In the genomic region with DNA sequence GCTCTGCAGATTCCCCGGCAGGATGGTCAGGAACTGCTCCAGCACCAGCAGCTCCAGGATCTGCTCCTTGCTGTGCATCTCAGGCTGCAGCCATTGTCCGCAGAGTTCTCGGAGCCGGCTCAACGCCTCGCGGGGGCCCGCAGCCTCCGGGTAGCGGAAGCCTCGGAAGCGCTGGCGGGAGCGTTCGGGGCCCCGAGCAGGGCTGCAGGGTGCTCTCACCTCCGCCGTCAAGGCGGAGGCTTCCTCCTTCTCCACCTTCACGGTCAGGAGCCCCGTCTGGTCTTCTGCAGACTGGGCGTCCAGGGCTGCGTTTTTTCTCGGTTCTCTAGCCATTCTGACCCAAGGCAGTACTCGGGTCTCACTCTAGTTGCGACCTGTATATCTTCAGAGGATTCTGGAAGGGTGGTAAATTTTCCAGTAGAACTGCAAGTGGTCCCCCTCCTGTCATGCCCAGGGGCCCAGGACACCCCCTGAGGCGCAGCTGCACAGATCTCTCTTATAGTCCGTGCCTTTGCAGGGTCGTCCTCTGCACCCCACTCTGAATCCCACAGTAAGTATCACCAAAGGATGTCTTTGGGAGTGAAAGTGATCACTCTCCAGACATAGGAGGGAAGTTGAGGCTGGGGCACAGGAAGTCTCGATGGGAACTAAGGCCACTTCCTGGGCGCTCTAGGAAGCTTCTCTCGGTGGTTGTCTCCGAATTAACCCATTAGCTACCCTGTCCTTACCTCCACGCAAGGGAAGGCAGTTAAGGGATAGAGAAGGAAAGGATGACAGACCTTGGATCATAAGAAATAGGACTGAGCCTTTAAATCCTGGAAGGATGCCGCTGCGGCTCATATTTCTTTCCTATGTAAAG, we compare ENCODE assay signal across 7 cellular contexts.
DNase-seq lines count a peak whose midpoint lies in the region; ATAC-seq and TF ChIP-seq lines count a peak whose summit lies in the region.

A gene (minus strand): TSS at position 622 of the 859 bp plus-strand sequence. CDS start 289 bp downstream, at position 333.

- peak within 1 kb of the TSS; percentile 33 for H3K27ac ChIP-seq in WERI-Rb-1

- peak within 1 kb of the TSS; percentile 79 for H3K4me3 ChIP-seq in WERI-Rb-1 (ENCODE audit: low read depth, low read length)
- peak within 1 kb of the TSS; percentile 81 to 85 for H3K4me3 ChIP-seq in cardiac fibroblast (replicated peaks in 1 of 2; ENCODE audit: low read depth in 2 of 2, low read length in 2 of 2)

- TF ChIP-seq CTCF in WERI-Rb-1 (IDR thresholded peaks at IDR 0.05; ENCODE audit: low read depth, low read length), result no peak
- TF ChIP-seq CTCF in cardiac fibroblast (IDR thresholded peaks at IDR 0.05; ENCODE audit: low read depth, low read length), result no peak

- H3K27me3 ChIP-seq in WERI-Rb-1 (ENCODE audit: insufficient read depth, low read depth, severe bottlenecking), result no peaks in the 10 kb centered on the region

- DNase-seq in NCI-H2196 (lab: John Stamatoyannopoulos, UW; ENCODE audit: unreplicated experiment) (peak; percentile 85), WERI-Rb-1 (peak; percentile 98), cardiac fibroblast (ENCODE audit: low read depth in 2 of 2) (peak; percentile 95), inferior parietal cortex (ENCODE audit: extremely low spot score) (peak; percentile 95), smooth muscle cell of the brain vasculature (ENCODE audit: low read depth, low spot score) (peak; percentile 69)

- H3K36me3 ChIP-seq in WERI-Rb-1, result peaks cover 15% of the 10 kb centered on the region

- H3K9me3 ChIP-seq in WERI-Rb-1 (ENCODE audit: severe bottlenecking), result no peaks in the 10 kb centered on the region

- peak; percentile 91 for ATAC-seq in GM18511 (IDR thresholded peaks at IDR 0.05; ENCODE audit: unreplicated experiment)
- ATAC-seq in HG03064 (IDR thresholded peaks at IDR 0.05; ENCODE audit: low read depth, unreplicated experiment), result peak; percentile 77

Comparison
In these comparisons a context has a peak if more than half of its experiments do, and no peak if none do; other contexts are left out.
1. Peak in every context shown above with its lines: DNase-seq, ATAC-seq, H3K4me3 ChIP-seq and H3K27ac ChIP-seq.